In the genomic region with DNA sequence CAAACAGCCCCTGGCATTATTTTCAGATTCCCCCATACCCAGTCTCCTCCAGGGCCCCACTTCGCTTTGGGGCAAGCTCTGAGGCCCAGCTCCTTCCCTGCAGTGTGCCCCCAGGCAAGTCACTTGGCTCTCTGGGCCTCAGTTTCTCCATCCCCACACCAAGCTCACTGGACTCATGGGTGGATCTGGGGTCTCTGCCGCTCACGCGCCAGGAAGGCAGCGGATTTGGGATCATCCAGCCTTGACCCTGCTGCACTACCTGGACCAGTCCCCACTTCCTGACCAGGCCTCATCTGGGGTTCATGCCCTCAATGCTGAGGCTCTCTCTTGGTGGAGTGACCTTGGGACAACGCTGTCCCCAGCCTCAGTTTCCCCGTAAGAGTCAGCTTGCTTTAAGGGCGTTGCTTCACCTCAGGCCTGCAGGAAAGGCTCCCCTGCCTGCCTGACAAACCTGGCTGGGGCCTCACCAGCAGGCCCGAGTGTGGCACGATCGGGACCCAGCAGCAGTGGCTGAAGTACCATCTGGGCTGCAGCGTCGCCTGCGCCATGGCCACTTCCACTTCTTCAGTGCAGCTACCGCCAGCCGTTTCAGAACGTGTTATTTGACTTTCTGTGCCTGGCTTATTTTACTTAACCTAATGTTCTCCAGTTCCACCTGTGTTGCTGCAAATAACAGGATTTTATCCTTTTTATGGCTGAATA, we compare ENCODE assay signal across 27 cellular contexts.
"Had no signal": no experiment of that assay in that cellular context is flagged by ENCODE, and none has a peak within 500 bp of the region (broad histone marks: within the 10 kb centered on the region; RNA-seq: fewer than 3 reads in every experiment).

No MANE protein-coding gene starts in this region.

- DNase-seq: activated CD4-positive, alpha-beta memory T cell treated with anti-CD3 and anti-CD28 coated beads for 36 hours; activated CD4-positive, alpha-beta T cell treated with anti-CD3 and anti-CD28 coated beads for 36 hours; activated CD4-positive, alpha-beta T cell treated with anti-CD3 and anti-CD28 coated beads, Interleukin-2, amount 10 ng/mL, durations not matched to agents 24 days and 14 days; activated CD4-positive, CD25-positive, alpha-beta regulatory T cell; activated CD4-positive, CD25-positive, alpha-beta regulatory T cell treated with anti-CD3 and anti-CD28 coated beads, Interleukin-2, amount 50 U/mL, for 72 hours; activated CD8-positive, alpha-beta memory T cell treated with anti-CD3 and anti-CD28 coated beads, Interleukin-2, amount 50 U/mL, for 48 hours; activated gamma-delta T cell; activated naive CD4-positive, alpha-beta T cell; activated naive CD4-positive, alpha-beta T cell treated with anti-CD3 and anti-CD28 coated beads, Interleukin-2, amount 10 ng/mL, durations not matched to agents 7 days and 5 days; activated naive CD8-positive, alpha-beta T cell treated with anti-CD3 and anti-CD28 coated beads, Interleukin-2, amount 10 ng/mL, durations not matched to agents 7 days and 5 days; activated T-cell treated with anti-CD3 and anti-CD28 coated beads for 4 hours; activated T-cell treated with anti-CD3 and anti-CD28 coated beads, Interleukin-2, amount 50 U/mL, for 24 hours; activated T-cell treated with anti-CD3 and anti-CD28 coated beads, Interleukin-2, amount 50 U/mL, for 72 hours; dorsolateral prefrontal cortex; effector memory CD4-positive, alpha-beta T cell; endodermal cell; foreskin fibroblast; T-helper 2 cell had no signal

- H3K27ac Mint-ChIP-seq: activated CD4-positive, alpha-beta memory T cell treated with anti-CD3 and anti-CD28 coated beads for 36 hours; activated CD4-positive, alpha-beta T cell treated with anti-CD3 and anti-CD28 coated beads for 36 hours; activated CD4-positive, alpha-beta T cell treated with anti-CD3 and anti-CD28 coated beads, Interleukin-2, amount 10 ng/mL, durations not matched to agents 24 days and 14 days; activated naive CD4-positive, alpha-beta T cell treated with anti-CD3 and anti-CD28 coated beads, Interleukin-2, amount 10 ng/mL, durations not matched to agents 7 days and 5 days; activated naive CD4-positive, alpha-beta T cell treated with anti-CD3 and anti-CD28 coated beads, Interleukin-2, amount 50 U/mL, for 72 hours; activated naive CD8-positive, alpha-beta T cell treated with anti-CD3 and anti-CD28 coated beads, Interleukin-2, amount 10 ng/mL, durations not matched to agents 7 days and 5 days; activated T-cell treated with anti-CD3 and anti-CD28 coated beads, Interleukin-2, amount 50 U/mL, for 24 hours; activated T-cell treated with anti-CD3 and anti-CD28 coated beads, Interleukin-2, amount 50 U/mL, for 72 hours; dendritic cell treated with granulocyte-macrophage colony-stimulating factor and Interleukin-4, amounts not matched to agents 40 ng/mL and 50 ng/mL, for 4 days; endodermal cell had no signal

- H3K27me3 Mint-ChIP-seq: activated CD4-positive, alpha-beta memory T cell treated with anti-CD3 and anti-CD28 coated beads for 36 hours; activated CD4-positive, alpha-beta T cell treated with anti-CD3 and anti-CD28 coated beads for 36 hours; activated CD4-positive, alpha-beta T cell treated with anti-CD3 and anti-CD28 coated beads, Interleukin-2, amount 10 ng/mL, durations not matched to agents 24 days and 14 days; activated naive CD4-positive, alpha-beta T cell treated with anti-CD3 and anti-CD28 coated beads, Interleukin-2, amount 10 ng/mL, durations not matched to agents 7 days and 5 days; activated naive CD8-positive, alpha-beta T cell treated with anti-CD3 and anti-CD28 coated beads, Interleukin-2, amount 10 ng/mL, durations not matched to agents 7 days and 5 days; activated T-cell treated with anti-CD3 and anti-CD28 coated beads, Interleukin-2, amount 50 U/mL, for 24 hours; central memory CD8-positive, alpha-beta T cell; dendritic cell treated with granulocyte-macrophage colony-stimulating factor and Interleukin-4, amounts not matched to agents 40 ng/mL and 50 ng/mL, for 4 days had no signal

- ATAC-seq: activated CD4-positive, alpha-beta T cell treated with anti-CD3 and anti-CD28 coated beads for 36 hours; activated naive CD4-positive, alpha-beta T cell treated with anti-CD3 and anti-CD28 coated beads, Interleukin-2, amount 50 U/mL, for 72 hours; activated T-cell treated with anti-CD3 and anti-CD28 coated beads, Interleukin-2, amount 50 U/mL, for 72 hours; esophagus mucosa had no signal

- H3K4me1 ChIP-seq: ascending aorta, breast epithelium had no signal

- H3K36me3 Mint-ChIP-seq: activated CD4-positive, alpha-beta memory T cell treated with anti-CD3 and anti-CD28 coated beads for 36 hours; activated naive CD4-positive, alpha-beta T cell treated with anti-CD3 and anti-CD28 coated beads, Interleukin-2, amount 10 ng/mL, durations not matched to agents 7 days and 5 days; activated naive CD4-positive, alpha-beta T cell treated with anti-CD3 and anti-CD28 coated beads, Interleukin-2, amount 50 U/mL, for 72 hours; activated naive CD8-positive, alpha-beta T cell treated with anti-CD3 and anti-CD28 coated beads, Interleukin-2, amount 10 ng/mL, durations not matched to agents 7 days and 5 days; brain had no signal

- H3K9me3 ChIP-seq: ascending aorta, breast epithelium had no signal

- H3K4me3 Mint-ChIP-seq: activated CD4-positive, alpha-beta memory T cell treated with anti-CD3 and anti-CD28 coated beads for 36 hours; activated CD4-positive, alpha-beta T cell treated with anti-CD3 and anti-CD28 coated beads for 36 hours; activated CD4-positive, alpha-beta T cell treated with anti-CD3 and anti-CD28 coated beads, Interleukin-2, amount 10 ng/mL, durations not matched to agents 24 days and 14 days; activated naive CD4-positive, alpha-beta T cell treated with anti-CD3 and anti-CD28 coated beads, Interleukin-2, amount 10 ng/mL, durations not matched to agents 7 days and 5 days; activated naive CD8-positive, alpha-beta T cell treated with anti-CD3 and anti-CD28 coated beads, Interleukin-2, amount 10 ng/mL, durations not matched to agents 7 days and 5 days; activated T-cell treated with anti-CD3 and anti-CD28 coated beads, Interleukin-2, amount 50 U/mL, for 24 hours; activated T-cell treated with anti-CD3 and anti-CD28 coated beads, Interleukin-2, amount 50 U/mL, for 72 hours; central memory CD8-positive, alpha-beta T cell; dendritic cell treated with granulocyte-macrophage colony-stimulating factor and Interleukin-4, amounts not matched to agents 40 ng/mL and 50 ng/mL, for 4 days; endodermal cell had no signal

- H3K4me3 ChIP-seq: ascending aorta, breast epithelium, cardiac muscle cell, coronary artery, dorsolateral prefrontal cortex had no signal

- H3K4me1 Mint-ChIP-seq: activated CD4-positive, alpha-beta T cell treated with anti-CD3 and anti-CD28 coated beads for 36 hours; activated CD4-positive, alpha-beta T cell treated with anti-CD3 and anti-CD28 coated beads, Interleukin-2, amount 10 ng/mL, durations not matched to agents 24 days and 14 days; activated naive CD4-positive, alpha-beta T cell treated with anti-CD3 and anti-CD28 coated beads, Interleukin-2, amount 10 ng/mL, durations not matched to agents 7 days and 5 days; activated naive CD8-positive, alpha-beta T cell treated with anti-CD3 and anti-CD28 coated beads, Interleukin-2, amount 10 ng/mL, durations not matched to agents 7 days and 5 days; central memory CD8-positive, alpha-beta T cell had no signal

- H3K27ac ChIP-seq: ascending aorta, breast epithelium, cardiac muscle cell, coronary artery, dorsolateral prefrontal cortex had no signal

- H3K27me3 ChIP-seq: ascending aorta, breast epithelium, cardiac muscle cell, dorsolateral prefrontal cortex had no signal

- H3K9me3 Mint-ChIP-seq: activated T-cell treated with anti-CD3 and anti-CD28 coated beads, Interleukin-2, amount 50 U/mL, for 24 hours; endodermal cell had no signal

- H3K36me3 ChIP-seq: ascending aorta, breast epithelium, cardiac muscle cell had no signal
